In genomic region chr6:45832063-45832462, GRCh38 we compare ENCODE assay signal across 1 cellular context.
TF ChIP-seq lines count a peak whose summit lies in the region.

No MANE protein-coding gene starts in this region.

TF ChIP-seq in GM12878, 131 proteins besides CTCF, POLR2A, EP300 and RAD21:
- TF ChIP-seq SIN3A (IDR thresholded peaks at IDR 0.05; ENCODE audit: low read depth, low read length), result no peak
- TF ChIP-seq SPI1 (IDR thresholded peaks at IDR 0.05; ENCODE audit: borderline replicate concordance, insufficient read depth, low read depth, low read length), result peak; percentile 64
- TF ChIP-seq PAX5 (IDR thresholded peaks at IDR 0.05; ENCODE audit: borderline replicate concordance, low read depth, low read length), result 0 out of 2 replicates have a peak, but pooled peaks have one; percentile 16
- peak; percentile 30; the same call in 1 of the 2 replicates for TF ChIP-seq IRF4 (IDR thresholded peaks at IDR 0.05; ENCODE audit: low read depth, low read length)
- TF ChIP-seq TBL1XR1 (IDR thresholded peaks at IDR 0.05; ENCODE audit: low read depth, low read length), result no peak
- TF ChIP-seq ATF7 (IDR thresholded peaks at IDR 0.05; ENCODE audit: low read depth), result 0 out of 2 replicates have a peak, but pooled peaks have one; percentile 10
- TF ChIP-seq ZBED1 (IDR thresholded peaks at IDR 0.05; ENCODE audit: borderline replicate concordance), result no peak
- TF ChIP-seq IKZF1 (conservative IDR thresholded peaks at IDR 0.05), result peak; percentile 50; the same call in 1 of the 2 replicates
- TF ChIP-seq BCL11A (IDR thresholded peaks at IDR 0.05; ENCODE audit: low read depth, low read length), result peak; percentile 43; the same call in 1 of the 2 replicates
- TF ChIP-seq CREM (IDR thresholded peaks at IDR 0.05; ENCODE audit: low read depth), result no peak
- peak; percentile 4 to 25 for TF ChIP-seq IKZF2 (IDR thresholded peaks at IDR 0.05)
- TF ChIP-seq RFX5 (IDR thresholded peaks at IDR 0.05; ENCODE audit: low read depth, low read length), result no peak
- no peak for TF ChIP-seq SKIL (IDR thresholded peaks at IDR 0.05; ENCODE audit: low read depth, poor library complexity, severe bottlenecking)
- TF ChIP-seq DPF2 (IDR thresholded peaks at IDR 0.05), result 0 out of 2 replicates have a peak, but pooled peaks have one; percentile 18
- TF ChIP-seq EED (IDR thresholded peaks at IDR 0.05; ENCODE audit: low read depth), result 0 out of 2 replicates have a peak, but pooled peaks have one; percentile 34
- no peak for TF ChIP-seq IRF3 (IDR thresholded peaks at IDR 0.05)
- no peak for TF ChIP-seq TCF7 (IDR thresholded peaks at IDR 0.05; ENCODE audit: borderline replicate concordance)
- peak; percentile 71 for TF ChIP-seq RUNX3 (IDR thresholded peaks at IDR 0.05; ENCODE audit: low read length)
